In genomic region chr1:161484613-161485012, GRCh38 we compare ENCODE assay signal across 1 cellular context.
A peak's percentile ranks its signal among the peaks of the same experiment; 100 is the strongest.
TF ChIP-seq lines count a peak whose summit lies in the region.

No MANE protein-coding gene starts in this region.

TF ChIP-seq in K562, 482 proteins besides CTCF, POLR2A, EP300 and RAD21:
- TF ChIP-seq, protein P1, sequence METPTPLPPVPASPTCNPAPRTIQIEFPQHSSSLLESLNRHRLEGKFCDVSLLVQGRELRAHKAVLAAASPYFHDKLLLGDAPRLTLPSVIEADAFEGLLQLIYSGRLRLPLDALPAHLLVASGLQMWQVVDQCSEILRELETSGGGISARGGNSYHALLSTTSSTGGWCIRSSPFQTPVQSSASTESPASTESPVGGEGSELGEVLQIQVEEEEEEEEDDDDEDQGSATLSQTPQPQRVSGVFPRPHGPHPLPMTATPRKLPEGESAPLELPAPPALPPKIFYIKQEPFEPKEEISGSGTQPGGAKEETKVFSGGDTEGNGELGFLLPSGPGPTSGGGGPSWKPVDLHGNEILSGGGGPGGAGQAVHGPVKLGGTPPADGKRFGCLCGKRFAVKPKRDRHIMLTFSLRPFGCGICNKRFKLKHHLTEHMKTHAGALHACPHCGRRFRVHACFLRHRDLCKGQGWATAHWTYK (CRISPR knock-in tag; IDR thresholded peaks at IDR 0.05) = no peak
- TF ChIP-seq, protein P2, sequence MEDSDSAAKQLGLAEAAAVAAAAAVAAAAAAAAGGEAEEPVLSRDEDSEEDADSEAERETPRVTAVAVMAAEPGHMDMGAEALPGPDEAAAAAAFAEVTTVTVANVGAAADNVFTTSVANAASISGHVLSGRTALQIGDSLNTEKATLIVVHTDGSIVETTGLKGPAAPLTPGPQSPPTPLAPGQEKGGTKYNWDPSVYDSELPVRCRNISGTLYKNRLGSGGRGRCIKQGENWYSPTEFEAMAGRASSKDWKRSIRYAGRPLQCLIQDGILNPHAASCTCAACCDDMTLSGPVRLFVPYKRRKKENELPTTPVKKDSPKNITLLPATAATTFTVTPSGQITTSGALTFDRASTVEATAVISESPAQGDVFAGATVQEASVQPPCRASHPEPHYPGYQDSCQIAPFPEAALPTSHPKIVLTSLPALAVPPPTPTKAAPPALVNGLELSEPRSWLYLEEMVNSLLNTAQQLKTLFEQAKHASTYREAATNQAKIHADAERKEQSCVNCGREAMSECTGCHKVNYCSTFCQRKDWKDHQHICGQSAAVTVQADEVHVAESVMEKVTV (CRISPR knock-in tag; IDR thresholded peaks at IDR 0.05) = peak; percentile 53
- TF ChIP-seq SMC3 (conservative IDR thresholded peaks at IDR 0.05; ENCODE audit: insufficient read depth, low read depth, low read length) = peak; percentile 55
